11 cellular contexts compared by ENCODE assay signal in genomic region chr1:226634611-226635246, GRCh38.
DNase-seq lines count a peak whose midpoint lies in the region; ATAC-seq and TF ChIP-seq lines count a peak whose summit lies in the region.
"Had no signal": no experiment of that assay in that cellular context is flagged by ENCODE, and none has a peak within 500 bp of the region (broad histone marks: within the 10 kb centered on the region; RNA-seq: fewer than 3 reads in every experiment).

No MANE protein-coding gene starts in this region.

- H3K4me1 ChIP-seq in right atrium auricular region (peaks cover 0 to 31% of the 10 kb centered on the region in 2 donors), body of pancreas (peaks cover 7% of the 10 kb centered on the region), testis (peaks cover 49% of the 10 kb centered on the region)

- no peak overlapping the region for H3K4me3 Mint-ChIP-seq in brain
- H3K4me3 Mint-ChIP-seq in naive B cell: peak overlapping the region in 4 of 8 donors; percentile 34 to 87 (median 46)
- H3K4me3 Mint-ChIP-seq: HFFc6, mesothelial cell of epicardium had no signal

- H3K27me3 ChIP-seq in right atrium auricular region (no peaks in the 10 kb centered on the region), body of pancreas (no peaks in the 10 kb centered on the region), testis (no peaks in the 10 kb centered on the region)

- H3K9me3 ChIP-seq in right atrium auricular region: no peaks in the 10 kb centered on the region
- no peaks in the 10 kb centered on the region for H3K9me3 ChIP-seq in body of pancreas
- H3K9me3 ChIP-seq in testis: no peaks in the 10 kb centered on the region

- peaks cover 0 to 3% (median 0%) of the 10 kb centered on the region in 5 experiments for H3K9me3 Mint-ChIP-seq in brain
- no peaks in the 10 kb centered on the region for H3K9me3 Mint-ChIP-seq in naive B cell
- H3K9me3 Mint-ChIP-seq: HFFc6, mesothelial cell of epicardium had no signal

- peaks cover 40% of the 10 kb centered on the region for H3K4me1 Mint-ChIP-seq in brain
- peaks cover 47 to 69% (median 59%) of the 10 kb centered on the region in 3 donors for H3K4me1 Mint-ChIP-seq in naive B cell
- H3K4me1 Mint-ChIP-seq: mesothelial cell of epicardium had no signal

- no peak for TF ChIP-seq POLR2A in body of pancreas (IDR thresholded peaks at IDR 0.05)
- no peak for TF ChIP-seq POLR2A in testis (IDR thresholded peaks at IDR 0.05)

- H3K4me3 ChIP-seq in right atrium auricular region (no peak overlapping the region), body of pancreas (no peak overlapping the region), testis (no peak overlapping the region)

- peak overlapping the region in 4 of 5 experiments; percentile 14 to 66 (median 26) for H3K27ac Mint-ChIP-seq in brain
- peak overlapping the region; percentile 67 to 96 (median 89) for H3K27ac Mint-ChIP-seq in naive B cell
- H3K27ac Mint-ChIP-seq: HFFc6, mesothelial cell of epicardium had no signal

- H3K36me3 Mint-ChIP-seq in brain (no peaks in the 10 kb centered on the region), naive B cell (peaks cover 8 to 9% of the 10 kb centered on the region in 2 donors)

- H3K27ac ChIP-seq in right atrium auricular region (no peak overlapping the region), body of pancreas (no peak overlapping the region), testis (peak overlapping the region in 1 of 2 donors; percentile 78)
- H3K27ac ChIP-seq: C4-2B had no signal

- H3K27me3 Mint-ChIP-seq in brain: peaks cover 2% of the 10 kb centered on the region
- no peaks in the 10 kb centered on the region for H3K27me3 Mint-ChIP-seq in naive B cell

- intact Hi-C loops in Right ventricle myocardium superior (cut with DNase I) (loop anchor here (2.0 kb wide), 2 partner anchors 54 to 192 kb away; no protein-coding TSS in a partner anchor), body of pancreas (cut with DNase I) (loop anchor here (5.0 kb wide), 1 partner anchor 193 kb away; no protein-coding TSS in a partner anchor), testis (cut with DNase I; ENCODE audit: low total_unique reads) (loop anchor here (5.0 kb wide), 1 partner anchor 193 kb away; no protein-coding TSS in a partner anchor)

- no peak for ATAC-seq in Right ventricle myocardium superior (ENCODE audit: poor library complexity)
- no peak for ATAC-seq in naive B cell (ENCODE audit: low read depth in 2 of 2)
- no peak for ATAC-seq in body of pancreas

- DNase-seq in Right ventricle myocardium superior (peak; percentile 33), right atrium auricular region (ENCODE audit: low spot score) (no peak), naive B cell (no peak), body of pancreas (no peak), NCI-H2171 treated with DMSO at 0.1 percent for 48 hours (lab: John Stamatoyannopoulos, UW) (no peak), testis (no peak)
- no peak for DNase-seq in stimulated activated CD4-positive, alpha-beta T cell treated with anti-CD3 and anti-CD28 coated beads, Interleukin-2, amount 100 ng/mL, for 48 hours

- WGBS in body of pancreas, 2 donors: 81 to 85% methylated on average over 16 to 22 of the region's 22 CpGs
- WGBS in testis, 2 donors: 90 to 94% methylated on average over 22 of the region's 22 CpGs

- H3K36me3 ChIP-seq in right atrium auricular region: peaks cover 5% of the 10 kb centered on the region
- H3K36me3 ChIP-seq in body of pancreas (replicated peaks in 1 of 2; ENCODE audit: insufficient read depth in 1 of 2, low read depth in 2 of 2): no peaks in the 10 kb centered on the region
- H3K36me3 ChIP-seq in testis (ENCODE audit: low read depth, missing control alignments): no peaks in the 10 kb centered on the region

- TF ChIP-seq CTCF in right atrium auricular region (IDR thresholded peaks at IDR 0.05): no peak
- TF ChIP-seq CTCF in brain (conservative IDR thresholded peaks at IDR 0.05): no peak
- TF ChIP-seq CTCF in body of pancreas (IDR thresholded peaks at IDR 0.05): no peak
- no peak for TF ChIP-seq CTCF in testis (IDR thresholded peaks at IDR 0.05)
